8 cellular contexts compared by ENCODE assay signal in the genomic region with DNA sequence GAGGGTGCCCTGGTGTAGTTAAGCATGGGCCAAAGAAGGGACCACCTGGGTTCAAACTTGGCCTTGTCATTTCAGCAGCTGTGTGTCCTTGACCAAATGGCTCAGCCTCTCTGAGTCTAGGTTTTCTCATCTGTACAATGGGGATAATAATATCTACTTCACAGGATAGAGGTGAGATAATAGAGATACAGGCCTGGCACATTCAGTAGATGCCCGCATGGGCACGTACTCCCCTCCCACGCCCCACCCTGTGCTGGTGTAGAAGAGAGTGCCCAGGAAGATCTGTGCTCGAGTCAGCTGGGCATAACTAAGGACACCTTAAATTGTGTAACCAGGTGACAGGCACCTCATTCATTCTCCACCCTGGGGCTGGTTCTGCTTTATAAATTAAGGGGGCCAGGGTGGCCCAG. TPM values are rescaled to one million over a fixed set of nuclear protein-coding genes. Genes with fewer than 3 reads are reported as not detected.
A peak's percentile ranks its signal among the peaks of the same experiment; 100 is the strongest.
DNase-seq lines count a peak whose midpoint lies in the region; ATAC-seq lines count a peak whose summit lies in the region.

No MANE protein-coding gene starts in this region.

- peak overlapping the region; percentile 98 for H3K27ac Mint-ChIP-seq in activated CD8-positive, alpha-beta memory T cell treated with anti-CD3 and anti-CD28 coated beads, Interleukin-2, amount 10 ng/mL, durations not matched to agents 7 days and 5 days
- H3K27ac Mint-ChIP-seq in effector memory CD8-positive, alpha-beta T cell: peak overlapping the region; percentile 98
- H3K27ac Mint-ChIP-seq in stimulated activated naive CD8-positive, alpha-beta T cell treated with anti-CD3 and anti-CD28 coated beads, Interleukin-15, amount 100 ng/mL, for 72 hours: peak overlapping the region; percentile 84 to 99

- no peak overlapping the region for H3K4me3 ChIP-seq in SJCRH30

- peak overlapping the region; percentile 97 for H3K4me3 Mint-ChIP-seq in activated CD8-positive, alpha-beta memory T cell treated with anti-CD3 and anti-CD28 coated beads, Interleukin-2, amount 10 ng/mL, durations not matched to agents 7 days and 5 days
- peak overlapping the region; percentile 93 to 95 for H3K4me3 Mint-ChIP-seq in effector memory CD8-positive, alpha-beta T cell
- H3K4me3 Mint-ChIP-seq in stimulated activated naive CD8-positive, alpha-beta T cell treated with anti-CD3 and anti-CD28 coated beads, Interleukin-15, amount 100 ng/mL, for 72 hours: peak overlapping the region; percentile 79 to 90

- peak; percentile 27 for ATAC-seq in activated CD8-positive, alpha-beta memory T cell treated with anti-CD3 and anti-CD28 coated beads, Interleukin-2, amount 10 ng/mL, durations not matched to agents 7 days and 5 days
- peak; percentile 5 for ATAC-seq in HG03521 (IDR thresholded peaks at IDR 0.05; ENCODE audit: unreplicated experiment)
- peak; percentile 39 for ATAC-seq in effector memory CD8-positive, alpha-beta T cell (replicated peaks)
- peak; percentile 36 for ATAC-seq in stimulated activated naive CD8-positive, alpha-beta T cell treated with anti-CD3 and anti-CD28 coated beads, Interleukin-15, amount 100 ng/mL, for 72 hours

- H3K27ac ChIP-seq in SJCRH30: no peak overlapping the region

- no peaks in the 10 kb centered on the region for H3K9me3 ChIP-seq in SJCRH30 (replicated peaks)

- H3K4me1 Mint-ChIP-seq in activated CD8-positive, alpha-beta memory T cell treated with anti-CD3 and anti-CD28 coated beads, Interleukin-2, amount 10 ng/mL, durations not matched to agents 7 days and 5 days: peaks cover 52% of the 10 kb centered on the region
- H3K4me1 Mint-ChIP-seq in effector memory CD8-positive, alpha-beta T cell (ENCODE audit: low read depth in 2 of 2): peaks cover 29 to 49% of the 10 kb centered on the region in 2 donors
- peaks cover 73% of the 10 kb centered on the region for H3K4me1 Mint-ChIP-seq in stimulated activated naive CD8-positive, alpha-beta T cell treated with anti-CD3 and anti-CD28 coated beads, Interleukin-15, amount 100 ng/mL, for 72 hours

- peaks cover 41% of the 10 kb centered on the region for H3K36me3 Mint-ChIP-seq in activated CD8-positive, alpha-beta memory T cell treated with anti-CD3 and anti-CD28 coated beads, Interleukin-2, amount 10 ng/mL, durations not matched to agents 7 days and 5 days
- peaks cover 6% of the 10 kb centered on the region for H3K36me3 Mint-ChIP-seq in effector memory CD8-positive, alpha-beta T cell (ENCODE audit: insufficient read depth)

- H3K9me3 Mint-ChIP-seq in activated CD8-positive, alpha-beta memory T cell treated with anti-CD3 and anti-CD28 coated beads, Interleukin-2, amount 10 ng/mL, durations not matched to agents 7 days and 5 days (ENCODE audit: low read depth): no peaks in the 10 kb centered on the region
- H3K9me3 Mint-ChIP-seq in effector memory CD8-positive, alpha-beta T cell: no peaks in the 10 kb centered on the region
- no peaks in the 10 kb centered on the region for H3K9me3 Mint-ChIP-seq in stimulated activated naive CD8-positive, alpha-beta T cell treated with anti-CD3 and anti-CD28 coated beads, Interleukin-15, amount 100 ng/mL, for 72 hours

- no peaks in the 10 kb centered on the region for H3K36me3 ChIP-seq in SJCRH30

- CTCF ChIA-PET in activated CD8-positive, alpha-beta memory T cell treated with anti-CD3 and anti-CD28 coated beads, Interleukin-2, amount 10 ng/mL, durations not matched to agents 7 days and 5 days (lab: Charles Lee): interaction anchor here (0.7 to 4.9 kb wide), 11 partner anchors 10 to 81 kb away, joined by 3 to 29 read pairs (median 4); a partner anchor contains a TSS

- DNase-seq in activated CD8-positive, alpha-beta memory T cell treated with anti-CD3 and anti-CD28 coated beads, Interleukin-2, amount 10 ng/mL, durations not matched to agents 7 days and 5 days: no peak
- DNase-seq in activated CD8-positive, alpha-beta memory T cell treated with anti-CD3 and anti-CD28 coated beads for 24 hours: no peak
- DNase-seq in effector memory CD8-positive, alpha-beta T cell: peak in 1 of 3 experiments; percentile 10
- DNase-seq in stimulated activated naive CD8-positive, alpha-beta T cell treated with anti-CD3 and anti-CD28 coated beads, Interleukin-15, amount 100 ng/mL, for 72 hours: no peak
- no peak for DNase-seq in NCI-H2081 (lab: John Stamatoyannopoulos, UW)
- no peak for DNase-seq in RPMI8226
- no peak for DNase-seq in SJCRH30

- H3K27me3 ChIP-seq in SJCRH30: peaks cover 12% of the 10 kb centered on the region

- H3K27me3 Mint-ChIP-seq in activated CD8-positive, alpha-beta memory T cell treated with anti-CD3 and anti-CD28 coated beads, Interleukin-2, amount 10 ng/mL, durations not matched to agents 7 days and 5 days: no peaks in the 10 kb centered on the region
- H3K27me3 Mint-ChIP-seq in effector memory CD8-positive, alpha-beta T cell: no peaks in the 10 kb centered on the region
- H3K27me3 Mint-ChIP-seq in stimulated activated naive CD8-positive, alpha-beta T cell treated with anti-CD3 and anti-CD28 coated beads, Interleukin-15, amount 100 ng/mL, for 72 hours: no peaks in the 10 kb centered on the region

- H3K4me1 ChIP-seq in SJCRH30: no peaks in the 10 kb centered on the region

RNA-seq across cellular contexts. Expression of a gene that starts 8.4 kb away (rescaled TPM):
- total RNA-seq in activated CD8-positive, alpha-beta memory T cell treated with anti-CD3 and anti-CD28 coated beads, Interleukin-2, amount 10 ng/mL, durations not matched to agents 7 days and 5 days: 10 to 100 TPM; 20.3 to 21.4 TPM
- 1.5 and 1.6 TPM in 2 replicates for total RNA-seq in SJCRH30 (2014; rRNA removed; shearing (Covaris generic))

RNA-seq across cellular contexts. Expression of a gene that starts 21.1 kb away (rescaled TPM):
- 10 to 100 TPM; 36.7 to 41.8 TPM for total RNA-seq in activated CD8-positive, alpha-beta memory T cell treated with anti-CD3 and anti-CD28 coated beads, Interleukin-2, amount 10 ng/mL, durations not matched to agents 7 days and 5 days
- 33.3 and 35.8 TPM in 2 replicates for total RNA-seq in SJCRH30 (2014; rRNA removed; shearing (Covaris generic))
